In the genomic region with DNA sequence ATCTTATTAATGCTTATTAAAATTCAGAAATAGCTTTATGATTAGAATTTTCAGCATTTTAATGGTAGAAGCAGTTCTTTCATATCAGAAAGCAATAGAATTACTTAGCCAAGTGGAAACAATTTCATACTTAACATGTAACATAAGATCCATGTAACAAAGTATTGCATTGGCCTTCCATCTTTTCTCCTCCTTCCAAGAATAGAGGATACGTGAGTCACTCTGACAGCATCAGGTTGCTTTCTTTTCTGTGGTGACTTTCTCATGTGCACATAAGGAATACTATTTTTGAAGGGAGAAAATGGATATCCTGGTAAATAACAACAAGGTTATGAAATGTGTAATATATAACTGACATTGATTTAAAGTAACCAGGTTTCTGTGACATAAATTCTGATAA, we compare ENCODE assay signal across 21 cellular contexts.
"Had no signal": no experiment of that assay in that cellular context is flagged by ENCODE, and none has a peak within 500 bp of the region (broad histone marks: within the 10 kb centered on the region; RNA-seq: fewer than 3 reads in every experiment).

No MANE protein-coding gene starts in this region.

- H3K36me3 ChIP-seq: adrenal gland, cardiac muscle cell, left ventricle myocardium inferior, stomach, uterus, WERI-Rb-1 had no signal

- H3K9me3 ChIP-seq: adrenal gland, left ventricle myocardium inferior, stomach, testis, uterus had no signal

- ATAC-seq: activated CD8-positive, alpha-beta T cell treated with anti-CD3 and anti-CD28 coated beads, Interleukin-2, amount 10 ng/mL, durations not matched to agents 7 days and 5 days; activated naive CD4-positive, alpha-beta T cell treated with anti-CD3 and anti-CD28 coated beads, Interleukin-2, amount 50 U/mL, for 72 hours; natural killer cell; stimulated activated memory B cell treated with anti-CD40 and anti-IgM and Interleukin-4, amounts not matched to agents 10 μg/mL and 1 μg/mL and 100 μg/mL, for 72 hours; T-cell had no signal

- H3K27ac ChIP-seq: adrenal gland, cardiac muscle cell, epithelial cell of prostate, hepatocyte, left ventricle myocardium inferior, stomach, testis, uterus, WERI-Rb-1 had no signal

- H3K4me2 ChIP-seq: hepatocyte had no signal

- H3K4me1 ChIP-seq: adrenal gland, left ventricle myocardium inferior, stomach, testis, uterus had no signal

- H2AFZ ChIP-seq: hepatocyte had no signal

- H3K79me2 ChIP-seq: hepatocyte had no signal

- H3K27me3 ChIP-seq: adrenal gland, cardiac muscle cell, hepatocyte, stomach, testis, uterus had no signal

- DNase-seq: activated CD4-positive, alpha-beta T cell treated with anti-CD3 and anti-CD28 coated beads, Interleukin-2, amount 10 ng/mL, durations not matched to agents 7 days and 5 days; activated CD4-positive, CD25-positive, alpha-beta regulatory T cell treated with anti-CD3 and anti-CD28 coated beads, Interleukin-2, amount 50 U/mL, for 72 hours; activated CD8-positive, alpha-beta T cell treated with anti-CD3 and anti-CD28 coated beads, Interleukin-2, amount 10 ng/mL, durations not matched to agents 7 days and 5 days; adrenal gland; cortex of kidney; endodermal cell; glutamatergic neuron; left ventricle myocardium inferior; natural killer cell; stimulated activated CD4-positive, alpha-beta T cell treated with anti-CD3 and anti-CD28 coated beads, Interleukin-2, amount 100 ng/mL, for 24 hours; stomach; T-cell; testis; trophoblast cell; uterus; WERI-Rb-1 had no signal

- H3K4me3 ChIP-seq: adrenal gland, cardiac muscle cell, hepatocyte, left ventricle myocardium inferior, stomach, testis, uterus had no signal
